Comparison of ENCODE assay signal across 1 cellular context in the genomic region with DNA sequence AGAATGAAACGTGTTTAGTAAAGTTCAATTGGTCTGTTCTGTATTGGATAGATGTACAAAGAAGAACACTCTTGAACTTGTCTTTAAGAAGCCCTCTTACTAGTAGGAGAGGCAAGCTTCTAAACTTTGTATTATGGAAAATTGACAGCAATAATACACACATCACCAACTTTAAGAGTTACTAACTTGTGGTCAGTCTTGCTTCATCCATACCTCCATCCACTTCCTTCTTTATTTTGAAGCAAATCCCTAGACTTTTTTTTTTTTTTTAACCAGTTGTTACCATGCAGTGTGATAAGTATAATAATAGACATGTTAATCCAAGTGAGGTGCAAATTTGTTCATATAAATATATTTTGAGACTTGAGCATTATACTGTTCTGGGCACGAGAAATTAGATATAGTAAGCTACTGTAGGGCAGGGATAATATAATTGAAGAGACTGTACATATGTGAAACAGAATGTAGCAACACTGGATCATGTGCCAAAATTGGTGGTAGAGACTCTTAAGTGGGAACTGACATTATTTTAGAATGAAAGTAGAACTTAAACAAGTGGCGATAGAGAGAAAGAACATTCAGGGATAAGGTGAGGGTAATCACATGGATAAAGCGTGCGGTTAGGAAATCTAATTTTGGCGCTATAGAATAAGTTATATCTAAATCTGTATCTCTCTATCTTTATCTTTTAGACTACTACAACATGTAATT.
TF ChIP-seq lines count a peak whose summit lies in the region.

No MANE protein-coding gene starts in this region.

TF ChIP-seq in K562, 482 proteins besides CTCF, POLR2A, EP300 and RAD21 (continued from another document):
- TF ChIP-seq FOXO4 (CRISPR knock-in tag; IDR thresholded peaks at IDR 0.05), result no peak
- TF ChIP-seq, protein P1, sequence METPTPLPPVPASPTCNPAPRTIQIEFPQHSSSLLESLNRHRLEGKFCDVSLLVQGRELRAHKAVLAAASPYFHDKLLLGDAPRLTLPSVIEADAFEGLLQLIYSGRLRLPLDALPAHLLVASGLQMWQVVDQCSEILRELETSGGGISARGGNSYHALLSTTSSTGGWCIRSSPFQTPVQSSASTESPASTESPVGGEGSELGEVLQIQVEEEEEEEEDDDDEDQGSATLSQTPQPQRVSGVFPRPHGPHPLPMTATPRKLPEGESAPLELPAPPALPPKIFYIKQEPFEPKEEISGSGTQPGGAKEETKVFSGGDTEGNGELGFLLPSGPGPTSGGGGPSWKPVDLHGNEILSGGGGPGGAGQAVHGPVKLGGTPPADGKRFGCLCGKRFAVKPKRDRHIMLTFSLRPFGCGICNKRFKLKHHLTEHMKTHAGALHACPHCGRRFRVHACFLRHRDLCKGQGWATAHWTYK (CRISPR knock-in tag; IDR thresholded peaks at IDR 0.05), result no peak
- no peak for TF ChIP-seq RBM34 (IDR thresholded peaks at IDR 0.05; ENCODE audit: borderline replicate concordance, insufficient read depth, low read length)
- TF ChIP-seq MEIS2 (IDR thresholded peaks at IDR 0.05; ENCODE audit: partially characterized antibody), result peak; percentile 25
- no peak for TF ChIP-seq HMG20B (CRISPR knock-in tag; IDR thresholded peaks at IDR 0.05)
- no peak for TF ChIP-seq ZNF431 (CRISPR knock-in tag; IDR thresholded peaks at IDR 0.05)
- TF ChIP-seq SPI1 (IDR thresholded peaks at IDR 0.05; ENCODE audit: borderline replicate concordance, low read depth, low read length), result peak; percentile 33; the same call in 1 of the 2 replicates
